In genomic region chr4:68250151-68250930, GRCh38 we compare ENCODE assay signal across 26 cellular contexts. TPM values are rescaled to one million over a fixed set of nuclear protein-coding genes. Genes with fewer than 3 reads are reported as not detected.
A peak's percentile ranks its signal among the peaks of the same experiment; 100 is the strongest.
DNase-seq lines count a peak whose midpoint lies in the region; ATAC-seq and TF ChIP-seq lines count a peak whose summit lies in the region.
"Had no signal": no experiment of that assay in that cellular context is flagged by ENCODE, and none has a peak within 500 bp of the region (broad histone marks: within the 10 kb centered on the region; RNA-seq: fewer than 3 reads in every experiment).

No MANE protein-coding gene starts in this region.

- H3K27me3 ChIP-seq in mammary epithelial cell (ENCODE audit: insufficient read depth, low read length), result peaks cover 2% of the 10 kb centered on the region
- H3K27me3 ChIP-seq in breast epithelium, result no peaks in the 10 kb centered on the region
- H3K27me3 ChIP-seq: brain microvascular endothelial cell had no signal

- H3K9me3 ChIP-seq in mammary epithelial cell (replicated peaks; ENCODE audit: insufficient read depth, low read length), result no peaks in the 10 kb centered on the region
- H3K9me3 ChIP-seq in breast epithelium, result no peaks in the 10 kb centered on the region

- peak; percentile 9 for DNase-seq in mammary epithelial cell
- no peak for DNase-seq in breast epithelium (ENCODE audit: low spot score in 2 of 2)
- no peak for DNase-seq in activated T-cell treated with anti-CD3 and anti-CD28 coated beads, Interleukin-2, amount 50 U/mL, for 72 hours
- DNase-seq in activated naive CD8-positive, alpha-beta T cell treated with anti-CD3 and anti-CD28 coated beads, Interleukin-2, amount 50 U/mL, for 24 hours, result peak; percentile 14
- peak; percentile 40 for DNase-seq in stimulated activated CD4-positive, alpha-beta T cell treated with anti-CD3 and anti-CD28 coated beads, Interleukin-4, amount 100 ng/mL, for 24 hours
- DNase-seq: activated B cell treated with CpG ODN at 0.5 μM for 24 hours; activated naive CD8-positive, alpha-beta T cell treated with anti-CD3 and anti-CD28 coated beads, Interleukin-2, amount 10 ng/mL, durations not matched to agents 7 days and 5 days; brain microvascular endothelial cell; endodermal cell; glutamatergic neuron; left cardiac atrium; NCI-H1092; NCI-H2029 treated with DMSO at 0.1 percent for 48 hours; NCI-H345; NCI-H82 had no signal

- no peak overlapping the region for H2AFZ ChIP-seq in mammary epithelial cell (ENCODE audit: low read depth, low read length)

- intact Hi-C loops in mammary epithelial cell (cut with micrococcal nuclease), result no loop called here
- intact Hi-C loops in breast epithelium (cut with DNase I; ENCODE audit: low total_unique reads), result no loop called here

- no peak overlapping the region for H3K9ac ChIP-seq in mammary epithelial cell (ENCODE audit: insufficient read depth, low read length)

- no TSS peak for BruUV-seq in mammary epithelial cell (replicated peaks; lab: Mats Ljungman, UMichigan)

- H3K4me2 ChIP-seq in mammary epithelial cell (ENCODE audit: insufficient read depth, low read depth, low read length), result no peak overlapping the region

- H4K20me1 ChIP-seq in mammary epithelial cell (ENCODE audit: insufficient read depth, low read length), result no peaks in the 10 kb centered on the region

- WGBS in mammary epithelial cell (ENCODE audit: low coverage, missing lambda C conversion rate), result 79% methylated on average over 4 of the region's 4 CpGs

- H3K4me1 ChIP-seq in mammary epithelial cell (ENCODE audit: insufficient read depth, low read length) (no peaks in the 10 kb centered on the region), breast epithelium (no peaks in the 10 kb centered on the region)

- ATAC-seq in activated T-cell treated with anti-CD3 and anti-CD28 coated beads, Interleukin-2, amount 50 U/mL, for 72 hours (replicated peaks in 1 of 2), result peak in 1 of 2 donors; percentile 6
- ATAC-seq in activated naive CD8-positive, alpha-beta T cell treated with anti-CD3 and anti-CD28 coated beads, Interleukin-2, amount 50 U/mL, for 24 hours, result peak; percentile 15
- no peak for ATAC-seq in GM19467 (IDR thresholded peaks at IDR 0.05; ENCODE audit: unreplicated experiment)
- no peak for ATAC-seq in HG02840 (IDR thresholded peaks at IDR 0.05; ENCODE audit: low FRiP score, unreplicated experiment)
- ATAC-seq: left cardiac atrium, Right ventricle myocardium inferior had no signal

- H3K9me3 Mint-ChIP-seq in activated T-cell treated with anti-CD3 and anti-CD28 coated beads, Interleukin-2, amount 50 U/mL, for 72 hours, result peaks cover 2% of the 10 kb centered on the region in 2 donors
- peaks cover 4% of the 10 kb centered on the region for H3K9me3 Mint-ChIP-seq in activated naive CD8-positive, alpha-beta T cell treated with anti-CD3 and anti-CD28 coated beads, Interleukin-2, amount 50 U/mL, for 24 hours
- H3K9me3 Mint-ChIP-seq: activated B cell treated with CpG ODN at 0.5 μM for 24 hours, endodermal cell, memory B cell had no signal

- H3K27ac Mint-ChIP-seq in activated T-cell treated with anti-CD3 and anti-CD28 coated beads, Interleukin-2, amount 50 U/mL, for 72 hours, result peak overlapping the region; percentile 91
- peak overlapping the region; percentile 90 for H3K27ac Mint-ChIP-seq in activated naive CD8-positive, alpha-beta T cell treated with anti-CD3 and anti-CD28 coated beads, Interleukin-2, amount 50 U/mL, for 24 hours
- H3K27ac Mint-ChIP-seq: activated B cell treated with CpG ODN at 0.5 μM for 24 hours; activated naive CD8-positive, alpha-beta T cell treated with anti-CD3 and anti-CD28 coated beads, Interleukin-2, amount 10 ng/mL, durations not matched to agents 7 days and 5 days; CD4-positive, CD25-positive, alpha-beta regulatory T cell; endodermal cell; memory B cell had no signal

- H3K4me3 Mint-ChIP-seq in activated T-cell treated with anti-CD3 and anti-CD28 coated beads, Interleukin-2, amount 50 U/mL, for 72 hours, result peak overlapping the region; percentile 3 to 18
- H3K4me3 Mint-ChIP-seq in activated naive CD8-positive, alpha-beta T cell treated with anti-CD3 and anti-CD28 coated beads, Interleukin-2, amount 50 U/mL, for 24 hours, result no peak overlapping the region
- H3K4me3 Mint-ChIP-seq: activated B cell treated with CpG ODN at 0.5 μM for 24 hours; activated naive CD8-positive, alpha-beta T cell treated with anti-CD3 and anti-CD28 coated beads, Interleukin-2, amount 10 ng/mL, durations not matched to agents 7 days and 5 days; CD4-positive, CD25-positive, alpha-beta regulatory T cell; endodermal cell; memory B cell had no signal

- peaks cover 19% of the 10 kb centered on the region for H3K4me1 Mint-ChIP-seq in activated T-cell treated with anti-CD3 and anti-CD28 coated beads, Interleukin-2, amount 50 U/mL, for 72 hours (ENCODE audit: low read depth)
- peaks cover 20% of the 10 kb centered on the region for H3K4me1 Mint-ChIP-seq in activated naive CD8-positive, alpha-beta T cell treated with anti-CD3 and anti-CD28 coated beads, Interleukin-2, amount 50 U/mL, for 24 hours
- H3K4me1 Mint-ChIP-seq: activated B cell treated with CpG ODN at 0.5 μM for 24 hours had no signal

- H3K27ac ChIP-seq in mammary epithelial cell (ENCODE audit: insufficient read depth, low read depth, low read length) (no peak overlapping the region), breast epithelium (no peak overlapping the region)
- H3K27ac ChIP-seq: brain microvascular endothelial cell, coronary artery had no signal

- in situ Hi-C loops in mammary epithelial cell (cut with MboI; ENCODE audit: low sequenced_read_pairs in 2 of 2), result no loop called here

- peaks cover 3 to 4% of the 10 kb centered on the region in 2 donors for H3K36me3 Mint-ChIP-seq in activated T-cell treated with anti-CD3 and anti-CD28 coated beads, Interleukin-2, amount 50 U/mL, for 72 hours (ENCODE audit: insufficient read depth in 2 of 2)
- H3K36me3 Mint-ChIP-seq in activated naive CD8-positive, alpha-beta T cell treated with anti-CD3 and anti-CD28 coated beads, Interleukin-2, amount 50 U/mL, for 24 hours (ENCODE audit: low read depth), result peaks cover 4% of the 10 kb centered on the region
- H3K36me3 Mint-ChIP-seq: CD4-positive, CD25-positive, alpha-beta regulatory T cell; memory B cell had no signal

- no peak for TF ChIP-seq POLR2A in breast epithelium (IDR thresholded peaks at IDR 0.05)

- H3K36me3 ChIP-seq in mammary epithelial cell (ENCODE audit: insufficient read depth, low read length) (no peaks in the 10 kb centered on the region), breast epithelium (no peaks in the 10 kb centered on the region)
- H3K36me3 ChIP-seq: brain microvascular endothelial cell had no signal

- dilution Hi-C loops in mammary epithelial cell (cut with HindIII; ENCODE audit: low sequenced_read_pairs), result no loop called here

- no peak overlapping the region for H3K4me3 ChIP-seq in mammary epithelial cell (replicated peaks in 1 of 3; ENCODE audit: insufficient read depth in 1 of 3, low read depth in 2 of 3, low read length in 3 of 3)
- no peak overlapping the region for H3K4me3 ChIP-seq in breast epithelium
- H3K4me3 ChIP-seq: coronary artery had no signal

- TF ChIP-seq CTCF in mammary epithelial cell (conservative IDR thresholded peaks at IDR 0.05 in 1 of 2, IDR thresholded peaks at IDR 0.05 in 1 of 2; ENCODE audit: extremely low read depth in 1 of 2, insufficient read depth in 1 of 2, low read depth in 1 of 2, low read length in 2 of 2) (no peak), breast epithelium (IDR thresholded peaks at IDR 0.05) (no peak)

- H3K79me2 ChIP-seq in mammary epithelial cell (ENCODE audit: insufficient read depth, low read length), result no peaks in the 10 kb centered on the region

- CTCF ChIA-PET in mammary epithelial cell (lab: Charles Lee; ENCODE audit: low non-redundant PET), result interaction anchor here (0.7 kb wide), 1 partner anchor 125 kb away, joined by 4 read pairs; no protein-coding TSS in a partner anchor

- H3K27me3 Mint-ChIP-seq in activated T-cell treated with anti-CD3 and anti-CD28 coated beads, Interleukin-2, amount 50 U/mL, for 72 hours (ENCODE audit: low read depth), result peaks cover 28% of the 10 kb centered on the region
- peaks cover 21% of the 10 kb centered on the region for H3K27me3 Mint-ChIP-seq in activated naive CD8-positive, alpha-beta T cell treated with anti-CD3 and anti-CD28 coated beads, Interleukin-2, amount 50 U/mL, for 24 hours
- H3K27me3 Mint-ChIP-seq: activated naive CD8-positive, alpha-beta T cell treated with anti-CD3 and anti-CD28 coated beads, Interleukin-2, amount 10 ng/mL, durations not matched to agents 7 days and 5 days; CD4-positive, CD25-positive, alpha-beta regulatory T cell had no signal

RNA-seq across cellular contexts. Expression of gene TMPRSS11B, which starts 4.8 kb away (rescaled TPM):
- not detected for total RNA-seq in mammary epithelial cell
- not detected for polyA plus RNA-seq in mammary epithelial cell
- not detected for polyA minus RNA-seq in mammary epithelial cell
- not detected for total RNA-seq in breast epithelium
- total RNA-seq in activated T-cell treated with anti-CD3 and anti-CD28 coated beads, Interleukin-2, amount 50 U/mL, for 72 hours, result not detected
- total RNA-seq: activated B cell treated with CpG ODN at 0.5 μM for 24 hours; activated naive CD8-positive, alpha-beta T cell treated with anti-CD3 and anti-CD28 coated beads, Interleukin-2, amount 10 ng/mL, durations not matched to agents 7 days and 5 days; CD4-positive, CD25-positive, alpha-beta regulatory T cell; H4; left cardiac atrium; LHCN-M2; OCI-LY7; pulmonary artery endothelial cell; Right ventricle myocardium inferior; skeletal muscle tissue had no signal
- polyA plus RNA-seq: CD4-positive, CD25-positive, alpha-beta regulatory T cell had no signal

Comparison
In these comparisons a context has a peak if more than half of its experiments do, and no peak if none do; other contexts are left out.
1. DNase-seq: peak in mammary epithelial cell (single experiment), activated naive CD8-positive, alpha-beta T cell treated with anti-CD3 and anti-CD28 coated beads, Interleukin-2, amount 50 U/mL, for 24 hours (single experiment) and stimulated activated CD4-positive, alpha-beta T cell treated with anti-CD3 and anti-CD28 coated beads, Interleukin-4, amount 100 ng/mL, for 24 hours (single experiment); none in breast epithelium (0 of 2) and activated T-cell treated with anti-CD3 and anti-CD28 coated beads, Interleukin-2, amount 50 U/mL, for 72 hours (0 of 2).